18 cellular contexts compared by ENCODE assay signal in genomic region chr3:18393906-18394305, GRCh38. TPM values are rescaled to one million over a fixed set of nuclear protein-coding genes. Genes with fewer than 3 reads are reported as not detected.
A peak's percentile ranks its signal among the peaks of the same experiment; 100 is the strongest.
DNase-seq lines count a peak whose midpoint lies in the region; ATAC-seq and TF ChIP-seq lines count a peak whose summit lies in the region.
"Had no signal": no experiment of that assay in that cellular context is flagged by ENCODE, and none has a peak within 500 bp of the region (broad histone marks: within the 10 kb centered on the region; RNA-seq: fewer than 3 reads in every experiment).

No MANE protein-coding gene starts in this region.

- peak; percentile 5 for ATAC-seq in activated CD8-positive, alpha-beta T cell treated with anti-CD3 and anti-CD28 coated beads for 36 hours
- ATAC-seq in activated CD8-positive, alpha-beta T cell treated with anti-CD3 and anti-CD28 coated beads, Interleukin-2, amount 10 ng/mL, durations not matched to agents 7 days and 5 days = no peak
- no peak for ATAC-seq in PC-3
- ATAC-seq: pancreas had no signal

- H3K36me3 ChIP-seq in PC-3 (ENCODE audit: low read depth, low read length) (no peaks in the 10 kb centered on the region), brain microvascular endothelial cell (replicated peaks) (no peaks in the 10 kb centered on the region), tibial artery (peaks cover 17 to 27% (median 20%) of the 10 kb centered on the region in 3 donors)
- H3K36me3 ChIP-seq: thoracic aorta had no signal

- no peak overlapping the region for H3K4me3 ChIP-seq in PC-3 (ENCODE audit: low read length)
- no peak overlapping the region for H3K4me3 ChIP-seq in brain microvascular endothelial cell (ENCODE audit: low read depth, low read length)
- no peak overlapping the region for H3K4me3 ChIP-seq in tibial artery
- H3K4me3 ChIP-seq: dorsolateral prefrontal cortex, gastrocnemius medialis, pancreas, spleen, thoracic aorta had no signal

- DNase-seq in activated CD8-positive, alpha-beta T cell treated with anti-CD3 and anti-CD28 coated beads for 36 hours = no peak
- DNase-seq in activated CD8-positive, alpha-beta T cell treated with anti-CD3 and anti-CD28 coated beads, Interleukin-2, amount 10 ng/mL, durations not matched to agents 7 days and 5 days = no peak
- DNase-seq in PC-3 (peak; percentile 58), brain microvascular endothelial cell (peak; percentile 48), myocyte (ENCODE audit: low read depth) (peak; percentile 2), tibial artery (no peak), mesothelial cell of epicardium (ENCODE audit: low spot score in 2 of 2, unreplicated experiment in 2 of 2) (no peak)
- no peak for DNase-seq in activated effector memory CD4-positive, alpha-beta T cell treated with anti-CD3 and anti-CD28 coated beads, Interleukin-2, amount 50 U/mL, for 16 hours
- DNase-seq: ACHN, Calu3, dorsolateral prefrontal cortex, gastrocnemius medialis, NCI-H1694 treated with DMSO at 0.1 percent for 48 hours, NCI-H69, pancreas, spleen had no signal

- in situ Hi-C loops in brain microvascular endothelial cell (cut with HindIII; ENCODE audit: low pct_ligation_motif_present, low sequenced_read_pairs) = no loop called here

- no peak overlapping the region for H3K27ac ChIP-seq in PC-3 (ENCODE audit: low read length)
- H3K27ac ChIP-seq in brain microvascular endothelial cell = no peak overlapping the region
- H3K27ac ChIP-seq in tibial artery = no peak overlapping the region
- H3K27ac ChIP-seq: dorsolateral prefrontal cortex, KMS-11, pancreas, spleen, thoracic aorta had no signal

- peaks cover 82% of the 10 kb centered on the region for H3K36me3 Mint-ChIP-seq in activated CD8-positive, alpha-beta T cell treated with anti-CD3 and anti-CD28 coated beads for 36 hours (ENCODE audit: low read depth)
- peaks cover 79% of the 10 kb centered on the region for H3K36me3 Mint-ChIP-seq in activated CD8-positive, alpha-beta T cell treated with anti-CD3 and anti-CD28 coated beads, Interleukin-2, amount 10 ng/mL, durations not matched to agents 7 days and 5 days (ENCODE audit: low read depth)
- peaks cover 28% of the 10 kb centered on the region for H3K36me3 Mint-ChIP-seq in mesothelial cell of epicardium

- H3K27me3 Mint-ChIP-seq in activated CD8-positive, alpha-beta T cell treated with anti-CD3 and anti-CD28 coated beads for 36 hours = no peaks in the 10 kb centered on the region
- H3K27me3 Mint-ChIP-seq in activated CD8-positive, alpha-beta T cell treated with anti-CD3 and anti-CD28 coated beads, Interleukin-2, amount 10 ng/mL, durations not matched to agents 7 days and 5 days (ENCODE audit: low read depth) = no peaks in the 10 kb centered on the region
- H3K27me3 Mint-ChIP-seq in mesothelial cell of epicardium (ENCODE audit: low read depth) = no peaks in the 10 kb centered on the region

- H3K79me2 ChIP-seq in PC-3 (ENCODE audit: low read length) = no peaks in the 10 kb centered on the region

- no peak for TF ChIP-seq CTCF in activated CD8-positive, alpha-beta T cell treated with anti-CD3 and anti-CD28 coated beads for 36 hours (IDR thresholded peaks at IDR 0.05)
- TF ChIP-seq CTCF in PC-3 (conservative IDR thresholded peaks at IDR 0.05; ENCODE audit: low read depth, low read length) = no peak
- TF ChIP-seq CTCF in brain microvascular endothelial cell (IDR thresholded peaks at IDR 0.05; ENCODE audit: low read depth, low read length, missing control alignments) = no peak
- TF ChIP-seq CTCF in tibial artery (IDR thresholded peaks at IDR 0.05) = no peak
- no peak for TF ChIP-seq CTCF in mesothelial cell of epicardium (IDR thresholded peaks at IDR 0.05; ENCODE audit: unreplicated experiment)

- no peaks in the 10 kb centered on the region for H3K4me1 ChIP-seq in PC-3 (ENCODE audit: insufficient read depth, low read length)
- H3K4me1 ChIP-seq in tibial artery = no peaks in the 10 kb centered on the region
- H3K4me1 ChIP-seq: gastrocnemius medialis had no signal

- POLR2A ChIA-PET in activated CD8-positive, alpha-beta T cell treated with anti-CD3 and anti-CD28 coated beads for 36 hours (lab: Charles Lee) = interaction anchor here (0.7 to 1.3 kb wide), 2 partner anchors 11 to 37 kb away, joined by 3 to 4 read pairs; no protein-coding TSS in a partner anchor
- POLR2A ChIA-PET in activated CD8-positive, alpha-beta T cell treated with anti-CD3 and anti-CD28 coated beads, Interleukin-2, amount 10 ng/mL, durations not matched to agents 7 days and 5 days (lab: Charles Lee) = no interaction called here
- POLR2A ChIA-PET in PC-3 (lab: Charles Lee; ENCODE audit: unreplicated experiment) = no interaction called here

- no peaks in the 10 kb centered on the region for H3K9me3 Mint-ChIP-seq in activated CD8-positive, alpha-beta T cell treated with anti-CD3 and anti-CD28 coated beads for 36 hours
- no peaks in the 10 kb centered on the region for H3K9me3 Mint-ChIP-seq in activated CD8-positive, alpha-beta T cell treated with anti-CD3 and anti-CD28 coated beads, Interleukin-2, amount 10 ng/mL, durations not matched to agents 7 days and 5 days (ENCODE audit: insufficient read depth)
- H3K9me3 Mint-ChIP-seq in mesothelial cell of epicardium = no peaks in the 10 kb centered on the region

- H3F3A ChIP-seq in PC-3 (ENCODE audit: low read length, unreplicated experiment) = no peaks in the 10 kb centered on the region

- H4K20me1 ChIP-seq in PC-3 (ENCODE audit: low read length) = no peaks in the 10 kb centered on the region

- H3K4me2 ChIP-seq in PC-3 (ENCODE audit: low read length) = no peak overlapping the region
- H3K4me2 ChIP-seq: KMS-11 had no signal

- CTCF ChIA-PET in activated CD8-positive, alpha-beta T cell treated with anti-CD3 and anti-CD28 coated beads for 36 hours (lab: Charles Lee) = no interaction called here
- CTCF ChIA-PET in activated CD8-positive, alpha-beta T cell treated with anti-CD3 and anti-CD28 coated beads, Interleukin-2, amount 10 ng/mL, durations not matched to agents 7 days and 5 days (lab: Charles Lee) = interaction anchor here (5.4 kb wide), 1 partner anchor 12 kb away, joined by 32 read pairs; no protein-coding TSS in a partner anchor
- CTCF ChIA-PET in PC-3 (lab: Charles Lee) = no interaction called here

- BruUV-seq in PC-3 (replicated peaks; lab: Mats Ljungman, UMichigan) = no TSS peak

- H3K9me3 ChIP-seq in PC-3 (ENCODE audit: low read length) (no peaks in the 10 kb centered on the region), tibial artery (no peaks in the 10 kb centered on the region)
- H3K9me3 ChIP-seq: gastrocnemius medialis, pancreas, spleen, thoracic aorta had no signal

- H3K9me2 ChIP-seq in PC-3 (replicated peaks; ENCODE audit: low read length) = no peaks in the 10 kb centered on the region

- H3K9ac ChIP-seq in PC-3 (ENCODE audit: low read length) = no peak overlapping the region
- H3K9ac ChIP-seq: KMS-11 had no signal

- no peak overlapping the region for H2AFZ ChIP-seq in PC-3 (ENCODE audit: low read length)

- peak overlapping the region; percentile 46 for H3K4me3 Mint-ChIP-seq in activated CD8-positive, alpha-beta T cell treated with anti-CD3 and anti-CD28 coated beads for 36 hours
- H3K4me3 Mint-ChIP-seq in activated CD8-positive, alpha-beta T cell treated with anti-CD3 and anti-CD28 coated beads, Interleukin-2, amount 10 ng/mL, durations not matched to agents 7 days and 5 days = no peak overlapping the region
- no peak overlapping the region for H3K4me3 Mint-ChIP-seq in mesothelial cell of epicardium

- intact Hi-C loops in activated CD8-positive, alpha-beta T cell treated with anti-CD3 and anti-CD28 coated beads for 36 hours (cut with micrococcal nuclease) = no loop called here
- intact Hi-C loops in PC-3 (cut with micrococcal nuclease) (loop anchor here (10.0 kb wide), 1 partner anchor 969 kb away; no protein-coding TSS in a partner anchor), tibial artery (cut with DNase I; ENCODE audit: low total_unique reads) (no loop called here)

- peaks cover 86% of the 10 kb centered on the region for H3K4me1 Mint-ChIP-seq in activated CD8-positive, alpha-beta T cell treated with anti-CD3 and anti-CD28 coated beads for 36 hours (ENCODE audit: low read depth)
- H3K4me1 Mint-ChIP-seq in activated CD8-positive, alpha-beta T cell treated with anti-CD3 and anti-CD28 coated beads, Interleukin-2, amount 10 ng/mL, durations not matched to agents 7 days and 5 days (ENCODE audit: low read depth) = peaks cover 78% of the 10 kb centered on the region
- peaks cover 36% of the 10 kb centered on the region for H3K4me1 Mint-ChIP-seq in mesothelial cell of epicardium

- H3K27ac Mint-ChIP-seq in activated CD8-positive, alpha-beta T cell treated with anti-CD3 and anti-CD28 coated beads for 36 hours = peak overlapping the region; percentile 78
- no peak overlapping the region for H3K27ac Mint-ChIP-seq in activated CD8-positive, alpha-beta T cell treated with anti-CD3 and anti-CD28 coated beads, Interleukin-2, amount 10 ng/mL, durations not matched to agents 7 days and 5 days
- no peak overlapping the region for H3K27ac Mint-ChIP-seq in mesothelial cell of epicardium

- no peaks in the 10 kb centered on the region for H3K27me3 ChIP-seq in PC-3 (ENCODE audit: low read length)
- H3K27me3 ChIP-seq in brain microvascular endothelial cell (replicated peaks) = no peaks in the 10 kb centered on the region
- H3K27me3 ChIP-seq in tibial artery = no peaks in the 10 kb centered on the region
- H3K27me3 ChIP-seq: dorsolateral prefrontal cortex, gastrocnemius medialis, pancreas, spleen had no signal

RNA-seq across cellular contexts. Expression of gene SATB1, which starts 31.2 kb away (rescaled TPM):
- total RNA-seq in activated CD8-positive, alpha-beta T cell treated with anti-CD3 and anti-CD28 coated beads for 36 hours = 100 to 1,000 TPM; 208 to 213 TPM
- 100 to 1,000 TPM; 268 to 273 TPM for total RNA-seq in activated CD8-positive, alpha-beta T cell treated with anti-CD3 and anti-CD28 coated beads, Interleukin-2, amount 10 ng/mL, durations not matched to agents 7 days and 5 days
- total RNA-seq in PC-3 (2014; rRNA removed) (15.6 and 28.6 TPM in 2 replicates), myocyte (6.7 and 15.0 TPM in 2 replicates), mesothelial cell of epicardium (72.6 to 81.4 TPM (median 76.7 TPM) in 3 replicates)
- polyA plus RNA-seq in myocyte (2012) = 4.6 TPM

Comparison
In these comparisons a context has a peak if more than half of its experiments do, and no peak if none do; other contexts are left out.
1. DNase-seq: peak in PC-3 (single experiment), brain microvascular endothelial cell (single experiment) and myocyte (single experiment); none in activated CD8-positive, alpha-beta T cell treated with anti-CD3 and anti-CD28 coated beads for 36 hours (single experiment), activated CD8-positive, alpha-beta T cell treated with anti-CD3 and anti-CD28 coated beads, Interleukin-2, amount 10 ng/mL, durations not matched to agents 7 days and 5 days (single experiment), activated effector memory CD4-positive, alpha-beta T cell treated with anti-CD3 and anti-CD28 coated beads, Interleukin-2, amount 50 U/mL, for 16 hours (single experiment), tibial artery (0 of 2) and mesothelial cell of epicardium (0 of 2).